6 cellular contexts compared by ENCODE assay signal in genomic region chr17:17289091-17289490, GRCh38.
"Had no signal": no experiment of that assay in that cellular context is flagged by ENCODE, and none has a peak within 500 bp of the region (broad histone marks: within the 10 kb centered on the region; RNA-seq: fewer than 3 reads in every experiment).

No MANE protein-coding gene starts in this region.

- DNase-seq: H9, HCEC 1CT, KBM-7 had no signal

- H2AFZ ChIP-seq: GM23338 had no signal

- FAIRE-seq: H1, H54 had no signal

- H3K4me2 ChIP-seq: GM23338 had no signal

- H3K4me3 ChIP-seq: GM23338 had no signal

- ATAC-seq: GM23338 had no signal
